Comparison of ENCODE assay signal across 13 cellular contexts in genomic region chr16:11180489-11180888, GRCh38.
DNase-seq lines count a peak whose midpoint lies in the region; ATAC-seq and TF ChIP-seq lines count a peak whose summit lies in the region.
"Had no signal": no experiment of that assay in that cellular context is flagged by ENCODE, and none has a peak within 500 bp of the region (broad histone marks: within the 10 kb centered on the region; RNA-seq: fewer than 3 reads in every experiment).

No MANE protein-coding gene starts in this region.

- no peaks in the 10 kb centered on the region for H3K36me3 Mint-ChIP-seq in natural killer cell treated with Interleukin-12 subunit alpha and Interleukin-12 subunit beta and Interleukin-15 and Interleukin-18, amount 100 ng/mL, for 72 hours
- H3K36me3 Mint-ChIP-seq in natural killer cell, result no peaks in the 10 kb centered on the region

- peak; percentile 78 to 80 for ATAC-seq in natural killer cell treated with Interleukin-12 subunit alpha and Interleukin-12 subunit beta and Interleukin-15 and Interleukin-18, amount 100 ng/mL, for 72 hours
- ATAC-seq in natural killer cell (no peak), GM19035 (IDR thresholded peaks at IDR 0.05; ENCODE audit: unreplicated experiment) (no peak)

- no peaks in the 10 kb centered on the region for H3K9me3 Mint-ChIP-seq in natural killer cell treated with Interleukin-12 subunit alpha and Interleukin-12 subunit beta and Interleukin-15 and Interleukin-18, amount 100 ng/mL, for 72 hours
- H3K9me3 Mint-ChIP-seq in natural killer cell, result no peaks in the 10 kb centered on the region

- no peaks in the 10 kb centered on the region for H3K27me3 Mint-ChIP-seq in natural killer cell treated with Interleukin-12 subunit alpha and Interleukin-12 subunit beta and Interleukin-15 and Interleukin-18, amount 100 ng/mL, for 72 hours
- no peaks in the 10 kb centered on the region for H3K27me3 Mint-ChIP-seq in natural killer cell (ENCODE audit: low read depth in 2 of 2)
- H3K27me3 Mint-ChIP-seq: progenitor cell of endocrine pancreas had no signal

- peak overlapping the region; percentile 77 to 98 for H3K27ac Mint-ChIP-seq in natural killer cell treated with Interleukin-12 subunit alpha and Interleukin-12 subunit beta and Interleukin-15 and Interleukin-18, amount 100 ng/mL, for 72 hours
- peak overlapping the region in 1 of 2 donors; percentile 41 for H3K27ac Mint-ChIP-seq in natural killer cell
- H3K27ac Mint-ChIP-seq: progenitor cell of endocrine pancreas had no signal

- 72 to 89% methylated on average over 6 of the region's 6 CpGs for WGBS in lower leg skin, 2 donors

- TF ChIP-seq CTCF in natural killer cell (IDR thresholded peaks at IDR 0.05) (no peak), epithelial cell of esophagus (IDR thresholded peaks at IDR 0.05; ENCODE audit: insufficient read depth, low read depth, low read length, missing control alignments) (no peak), lower leg skin (IDR thresholded peaks at IDR 0.05) (no peak)

- H3K4me1 Mint-ChIP-seq in natural killer cell treated with Interleukin-12 subunit alpha and Interleukin-12 subunit beta and Interleukin-15 and Interleukin-18, amount 100 ng/mL, for 72 hours (ENCODE audit: low read depth in 2 of 2), result peaks cover 49 to 53% of the 10 kb centered on the region in 2 donors
- peaks cover 7 to 21% of the 10 kb centered on the region in 2 donors for H3K4me1 Mint-ChIP-seq in natural killer cell

- peak; percentile 74 for DNase-seq in natural killer cell treated with Interleukin-12 subunit alpha and Interleukin-12 subunit beta and Interleukin-15 and Interleukin-18, amount 100 ng/mL, for 72 hours (ENCODE audit: low spot score)
- DNase-seq in natural killer cell, result no peak
- peak; percentile 74 for DNase-seq in MV-4-11 (lab: John Stamatoyannopoulos, UW)
- peak; percentile 32 for DNase-seq in epithelial cell of esophagus (ENCODE audit: low read depth)
- DNase-seq in lower leg skin (ENCODE audit: low spot score in 2 of 2), result no peak
- DNase-seq in NCI-H1436 (lab: John Stamatoyannopoulos, UW), result no peak
- DNase-seq in NOMO-1 treated with DMSO at 0.1 percent for 48 hours (lab: John Stamatoyannopoulos, UW; ENCODE audit: unreplicated experiment), result no peak
- DNase-seq: aorta, dermis blood vessel endothelial cell, NCI-H510A, RPMI8226 had no signal

- no peak for TF ChIP-seq POLR2A in lower leg skin (IDR thresholded peaks at IDR 0.05)

- H3K4me3 ChIP-seq in epithelial cell of esophagus (ENCODE audit: low read length) (no peak overlapping the region), lower leg skin (ENCODE audit: low read depth, poor library complexity, severe bottlenecking) (no peak overlapping the region)

- peak overlapping the region; percentile 79 for H3K4me3 Mint-ChIP-seq in natural killer cell treated with Interleukin-12 subunit alpha and Interleukin-12 subunit beta and Interleukin-15 and Interleukin-18, amount 100 ng/mL, for 72 hours
- no peak overlapping the region for H3K4me3 Mint-ChIP-seq in natural killer cell

- intact Hi-C loops in natural killer cell (cut with micrococcal nuclease) (no loop called here), lower leg skin (cut with DNase I; ENCODE audit: low total_unique reads) (no loop called here)

Comparison
In these comparisons a context has a peak if more than half of its experiments do, and no peak if none do; other contexts are left out.
1. ATAC-seq: peak in natural killer cell treated with Interleukin-12 subunit alpha and Interleukin-12 subunit beta and Interleukin-15 and Interleukin-18, amount 100 ng/mL, for 72 hours (2 of 2); none in natural killer cell (0 of 3) and GM19035 (single experiment).
2. DNase-seq: peak in natural killer cell treated with Interleukin-12 subunit alpha and Interleukin-12 subunit beta and Interleukin-15 and Interleukin-18, amount 100 ng/mL, for 72 hours (single experiment), MV-4-11 (single experiment) and epithelial cell of esophagus (single experiment); none in natural killer cell (single experiment), lower leg skin (0 of 2), NCI-H1436 (single experiment) and NOMO-1 treated with DMSO at 0.1 percent for 48 hours (single experiment).